Comparison of ENCODE assay signal across 8 cellular contexts in genomic region chr1:45009956-45010854, GRCh38. TPM values are rescaled to one million over a fixed set of nuclear protein-coding genes. Genes with fewer than 3 reads are reported as not detected.
DNase-seq lines count a peak whose midpoint lies in the region; ATAC-seq, FAIRE-seq and TF ChIP-seq lines count a peak whose summit lies in the region.

No MANE protein-coding gene starts in this region.

- in situ Hi-C loops in astrocyte of the spinal cord (cut with HindIII; ENCODE audit: low sequenced_read_pairs): no loop called here

- H3K4me3 ChIP-seq in astrocyte of the spinal cord (ENCODE audit: low read depth, low read length): peak overlapping the region; percentile 88
- peak overlapping the region; percentile 91 to 94 for H3K4me3 ChIP-seq in kidney (ENCODE audit: low read length in 2 of 2)

- intact Hi-C loops in kidney (cut with DNase I): no loop called here

- peaks cover 37% of the 10 kb centered on the region for H3K36me3 Mint-ChIP-seq in stimulated activated memory B cell treated with anti-CD40 and anti-IgM and Interleukin-4, amounts not matched to agents 10 μg/mL and 1 μg/mL and 100 μg/mL, for 72 hours

- no peak for TF ChIP-seq CTCF in astrocyte of the spinal cord (IDR thresholded peaks at IDR 0.05; ENCODE audit: low read depth, low read length)
- TF ChIP-seq CTCF in kidney (IDR thresholded peaks at IDR 0.05; ENCODE audit: borderline replicate concordance, extremely low read depth, insufficient read depth): no peak

- H3K36me3 ChIP-seq in kidney (ENCODE audit: control insufficient read depth in 1 of 2, insufficient read depth in 2 of 2, low read length in 2 of 2): peaks cover 42% of the 10 kb centered on the region in 2 donors

- no peaks in the 10 kb centered on the region for H3K27me3 Mint-ChIP-seq in stimulated activated memory B cell treated with anti-CD40 and anti-IgM and Interleukin-4, amounts not matched to agents 10 μg/mL and 1 μg/mL and 100 μg/mL, for 72 hours

- peaks cover 55% of the 10 kb centered on the region for H3K4me1 Mint-ChIP-seq in stimulated activated memory B cell treated with anti-CD40 and anti-IgM and Interleukin-4, amounts not matched to agents 10 μg/mL and 1 μg/mL and 100 μg/mL, for 72 hours

- no peak overlapping the region for H3K27ac ChIP-seq in kidney (ENCODE audit: low read depth in 2 of 2, low read length in 2 of 2)

- no peaks in the 10 kb centered on the region for H3K9me3 Mint-ChIP-seq in stimulated activated memory B cell treated with anti-CD40 and anti-IgM and Interleukin-4, amounts not matched to agents 10 μg/mL and 1 μg/mL and 100 μg/mL, for 72 hours

- peak overlapping the region; percentile 60 to 74 for H3K9ac ChIP-seq in kidney (ENCODE audit: low read length in 2 of 2)

- ATAC-seq in stimulated activated memory B cell treated with anti-CD40 and anti-IgM and Interleukin-4, amounts not matched to agents 10 μg/mL and 1 μg/mL and 100 μg/mL, for 72 hours: no peak
- no peak for ATAC-seq in HG02938 (IDR thresholded peaks at IDR 0.05; ENCODE audit: unreplicated experiment)

- FAIRE-seq in kidney (lab: Jason Lieb, UNC): no peak

- H3K9me3 ChIP-seq in kidney (ENCODE audit: control insufficient read depth in 1 of 2, low read length in 2 of 2): no peaks in the 10 kb centered on the region

- H3K4me3 Mint-ChIP-seq in stimulated activated memory B cell treated with anti-CD40 and anti-IgM and Interleukin-4, amounts not matched to agents 10 μg/mL and 1 μg/mL and 100 μg/mL, for 72 hours: peak overlapping the region; percentile 82

- peaks cover 10 to 38% of the 10 kb centered on the region in 2 donors for H3K4me1 ChIP-seq in kidney (ENCODE audit: control insufficient read depth in 1 of 2, insufficient read depth in 1 of 2, low read depth in 1 of 2, low read length in 2 of 2)

- H3K27ac Mint-ChIP-seq in stimulated activated memory B cell treated with anti-CD40 and anti-IgM and Interleukin-4, amounts not matched to agents 10 μg/mL and 1 μg/mL and 100 μg/mL, for 72 hours: peak overlapping the region; percentile 92

- DNase-seq in NCI-H82 (lab: John Stamatoyannopoulos, UW) (peak; percentile 56), NCI-H82 treated with DMSO at 0.1 percent for 48 hours (lab: John Stamatoyannopoulos, UW; ENCODE audit: unreplicated experiment) (no peak), NCI-H748 treated with DMSO at 0.1 percent for 48 hours (lab: John Stamatoyannopoulos, UW) (peak; percentile 16), astrocyte of the spinal cord (ENCODE audit: low read depth, low spot score) (no peak), kidney (no peak), AG08395 (ENCODE audit: low spot score) (no peak)

RNA-seq across cellular contexts. Expression of gene HECTD3, which starts 0.9 kb away (rescaled TPM):
- 42.1 TPM for total RNA-seq in kidney
- 27.5 TPM for polyA plus RNA-seq in kidney (ENCODE audit: insufficient read depth, low read depth, low replicate concordance)

RNA-seq across cellular contexts. Expression of gene UROD, which starts 1.8 kb away (rescaled TPM):
- 71.0 TPM for total RNA-seq in kidney
- polyA plus RNA-seq in kidney (ENCODE audit: insufficient read depth, low read depth, low replicate concordance): 172 TPM

RNA-seq across cellular contexts. Expression of gene EIF2B3, which starts 23.8 kb away (rescaled TPM):
- 20.6 TPM for total RNA-seq in kidney
- 25.0 TPM for polyA plus RNA-seq in kidney (ENCODE audit: insufficient read depth, low read depth, low replicate concordance)

Comparison
In these comparisons a context has a peak if more than half of its experiments do, and no peak if none do; other contexts are left out.
1. DNase-seq: peak in NCI-H82 (single experiment) and NCI-H748 treated with DMSO at 0.1 percent for 48 hours (single experiment); none in NCI-H82 treated with DMSO at 0.1 percent for 48 hours (single experiment), astrocyte of the spinal cord (single experiment), kidney (single experiment) and AG08395 (single experiment).